In the genomic region with DNA sequence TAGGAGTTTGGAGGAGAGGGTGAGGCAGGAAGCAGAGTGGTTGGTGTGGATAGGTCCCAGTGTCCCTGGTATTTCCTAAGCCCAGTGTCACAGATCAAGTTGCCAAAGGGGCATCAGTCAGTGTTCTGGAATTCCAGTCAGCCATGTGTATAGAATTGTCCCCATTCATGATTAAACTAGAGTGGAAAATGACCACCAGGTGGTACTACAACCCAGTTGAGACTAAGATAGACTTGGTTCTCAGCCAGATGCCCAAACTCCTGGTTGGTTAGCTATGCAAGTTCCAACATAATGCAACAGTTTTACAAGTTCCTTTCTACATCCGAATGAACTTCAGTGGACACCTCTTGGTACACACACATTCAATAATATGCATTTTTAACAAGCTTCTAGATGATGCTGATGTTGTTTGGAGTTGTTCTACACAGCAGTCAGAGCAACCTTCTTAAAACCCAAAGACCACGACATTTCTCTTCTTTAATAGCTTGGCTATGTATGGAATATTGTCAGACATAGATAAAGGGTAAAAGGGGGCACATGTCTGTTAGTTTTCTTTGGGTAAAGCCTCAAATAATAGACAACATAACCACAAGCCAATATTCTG, we compare ENCODE assay signal across 8 cellular contexts. TPM values are rescaled to one million over a fixed set of nuclear protein-coding genes. Genes with fewer than 3 reads are reported as not detected.
DNase-seq lines count a peak whose midpoint lies in the region; ATAC-seq and TF ChIP-seq lines count a peak whose summit lies in the region.

No MANE protein-coding gene starts in this region.

- no CpG with 5 or more reads among the region's 2 CpGs for WGBS in mesenchymal stem cell

- no peak overlapping the region for H2AK5ac ChIP-seq in mesenchymal stem cell (ENCODE audit: low read length, severe bottlenecking)

- BruUV-seq in Calu3 (replicated peaks; lab: Mats Ljungman, UMichigan) (no TSS peak), Panc1 (replicated peaks; lab: Mats Ljungman, UMichigan) (no TSS peak)

- no peak overlapping the region for H3K23ac ChIP-seq in mesenchymal stem cell (ENCODE audit: low read length in 2 of 2)

- no peaks in the 10 kb centered on the region for H3K27me3 Mint-ChIP-seq in Calu3 (ENCODE audit: unreplicated experiment)

- H3K4me1 Mint-ChIP-seq in Calu3 (ENCODE audit: low read depth, unreplicated experiment) = peaks cover 9% of the 10 kb centered on the region

- TF ChIP-seq CTCF in Calu3 (IDR thresholded peaks at IDR 0.05; ENCODE audit: unreplicated experiment) (peak; percentile 82), LNCAP (IDR thresholded peaks at IDR 0.05) (peak; percentile 64), Panc1 (IDR thresholded peaks at IDR 0.05) (peak; percentile 85)

- no peaks in the 10 kb centered on the region for H3K9me3 Mint-ChIP-seq in Calu3 (ENCODE audit: low read depth, unreplicated experiment)

- H3K9ac ChIP-seq in mesenchymal stem cell (ENCODE audit: low read length) = no peak overlapping the region

- H3K27ac Mint-ChIP-seq in Calu3 (ENCODE audit: unreplicated experiment) = no peak overlapping the region

- H3K14ac ChIP-seq in mesenchymal stem cell (ENCODE audit: low read length in 2 of 2) = no peak overlapping the region

- H2BK5ac ChIP-seq in mesenchymal stem cell (ENCODE audit: low read depth, low read length, poor library complexity, severe bottlenecking) = no peak overlapping the region

- no peak overlapping the region for H2AFZ ChIP-seq in mesenchymal stem cell (ENCODE audit: low read depth, low read length)

- H4K8ac ChIP-seq in mesenchymal stem cell (ENCODE audit: low read length) = no peak overlapping the region

- H3K36me3 ChIP-seq in Panc1 (ENCODE audit: control insufficient read depth, insufficient read depth, low read length) (no peaks in the 10 kb centered on the region), mesenchymal stem cell (ENCODE audit: control insufficient read depth in 1 of 2, insufficient read depth in 2 of 2, low read depth in 1 of 2, low read length in 2 of 2) (no peaks in the 10 kb centered on the region)

- POLR2A ChIA-PET in Panc1 (lab: Charles Lee) = no interaction called here

- H3K9me3 ChIP-seq in Panc1 (ENCODE audit: control insufficient read depth, insufficient read depth, low read depth, low read length) (no peaks in the 10 kb centered on the region), mesenchymal stem cell (ENCODE audit: control insufficient read depth, low read length) (no peaks in the 10 kb centered on the region)

- DNase-seq in Calu3 (peak; percentile 85), Panc1 (ENCODE audit: low read depth, low spot score) (peak; percentile 87), mesenchymal stem cell (peak; percentile 79), UCSD-AML1 (lab: John Stamatoyannopoulos, UW; ENCODE audit: unreplicated experiment) (no peak)
- peak; percentile 15 for DNase-seq in effector CD4-positive, alpha-beta T cell

- H3K4me1 ChIP-seq in Panc1 (ENCODE audit: control insufficient read depth, insufficient read depth, low read length) (0 out of 2 replicates have a peak, but pooled peaks cover 3% of the 10 kb centered on the region), mesenchymal stem cell (ENCODE audit: control insufficient read depth, insufficient read depth, low read depth, low read length) (peaks cover 1% of the 10 kb centered on the region)

- H3K36me3 Mint-ChIP-seq in Calu3 (ENCODE audit: insufficient read depth, unreplicated experiment) = no peaks in the 10 kb centered on the region

- H2BK12ac ChIP-seq in mesenchymal stem cell (ENCODE audit: low read length in 2 of 2) = no peak overlapping the region

- no peak overlapping the region for H4K91ac ChIP-seq in mesenchymal stem cell (ENCODE audit: low read length)

- no peak overlapping the region for H3K27ac ChIP-seq in Panc1 (ENCODE audit: low read length)
- no peak overlapping the region for H3K27ac ChIP-seq in mesenchymal stem cell (ENCODE audit: low read length, poor library complexity, severe bottlenecking)

- H3K27me3 ChIP-seq in Panc1 (ENCODE audit: control insufficient read depth, insufficient read depth, low read length) = no peaks in the 10 kb centered on the region
- peaks cover 0 to 4% of the 10 kb centered on the region in 2 experiments for H3K27me3 ChIP-seq in mesenchymal stem cell (ENCODE audit: control insufficient read depth in 1 of 2, insufficient read depth in 1 of 2, low read length in 2 of 2)

- intact Hi-C loops in Calu3 (cut with micrococcal nuclease; ENCODE audit: unreplicated experiment) = loop anchor here (1.0 to 2.0 kb wide), 6 partner anchors 78 to 408 kb away; no protein-coding TSS in a partner anchor
- intact Hi-C loops in Panc1 (cut with micrococcal nuclease; ENCODE audit: unreplicated experiment) = loop anchor here (2.0 to 5.0 kb wide), 2 partner anchors 150 to 408 kb away; no protein-coding TSS in a partner anchor

- in situ Hi-C loops in Panc1 (cut with HindIII; ENCODE audit: low pct_unique_long_range_greater_than_20kb, low sequenced_read_pairs) = no loop called here

- no peak overlapping the region for H3K4me3 ChIP-seq in Panc1 (ENCODE audit: low read depth in 2 of 2, low read length in 2 of 2)
- H3K4me3 ChIP-seq in mesenchymal stem cell (ENCODE audit: insufficient read depth in 1 of 2, low read depth in 1 of 2, low read length in 2 of 2) = no peak overlapping the region

- ATAC-seq in GM18907 (IDR thresholded peaks at IDR 0.05; ENCODE audit: unreplicated experiment) = peak; percentile 81
- peak; percentile 95 for ATAC-seq in Panc1
- no peak for ATAC-seq in GM19324 (IDR thresholded peaks at IDR 0.05; ENCODE audit: low FRiP score, unreplicated experiment)

- no peak overlapping the region for H3K4ac ChIP-seq in mesenchymal stem cell (ENCODE audit: low read depth in 1 of 2, low read length in 2 of 2)

- H2BK120ac ChIP-seq in mesenchymal stem cell (ENCODE audit: low read depth, low read length) = no peak overlapping the region

- no peaks in the 10 kb centered on the region for H3K79me1 ChIP-seq in mesenchymal stem cell (replicated peaks; ENCODE audit: low read length, poor library complexity, severe bottlenecking)

- no peak overlapping the region for H3K4me3 Mint-ChIP-seq in Calu3 (ENCODE audit: low read depth, unreplicated experiment)

- CTCF ChIA-PET in Calu3 (lab: Charles Lee) (interaction anchor here (0.6 to 4.4 kb wide), 20 partner anchors 8 to 414 kb away, joined by 3 to 91 read pairs (median 4); a partner anchor contains a TSS), Panc1 (lab: Charles Lee) (interaction anchor here (0.6 to 0.8 kb wide), 3 partner anchors 169 to 408 kb away, joined by 3 to 4 read pairs (median 3); no protein-coding TSS in a partner anchor)

- no peak overlapping the region for H2BK15ac ChIP-seq in mesenchymal stem cell (ENCODE audit: low read depth, poor library complexity, severe bottlenecking)

- H3K18ac ChIP-seq in mesenchymal stem cell (ENCODE audit: low read depth in 1 of 2, low read length in 2 of 2) = no peak overlapping the region

- no peak overlapping the region for H3K4me2 ChIP-seq in mesenchymal stem cell (ENCODE audit: low read length, poor library complexity, severe bottlenecking)

RNA-seq across cellular contexts. Expression of a gene that starts 8.4 kb away (rescaled TPM):
- 58.1 and 70.5 TPM in 2 replicates for total RNA-seq in Calu3 (2022)
- total RNA-seq in Panc1 (2021; ENCODE audit: unreplicated experiment) = 38.6 TPM
- 13.4 TPM for polyA plus RNA-seq in Panc1 (2012; ENCODE audit: insufficient read length)
- polyA plus RNA-seq in mesenchymal stem cell (2013, experiment 1 of 2) = 10.0 TPM
- polyA plus RNA-seq in mesenchymal stem cell (2013, experiment 2 of 2) = 11.1 TPM

RNA-seq across cellular contexts. Expression of a gene that starts 9.3 kb away (rescaled TPM):
- total RNA-seq in Calu3 (2022) (155 and 165 TPM in 2 replicates), Panc1 (2021; ENCODE audit: unreplicated experiment) (36.1 TPM)
- 23.3 TPM for polyA plus RNA-seq in Panc1 (2012; ENCODE audit: insufficient read length)
- polyA plus RNA-seq in mesenchymal stem cell (2013, experiment 1 of 2) = 0.68 TPM
- 0.70 TPM for polyA plus RNA-seq in mesenchymal stem cell (2013, experiment 2 of 2)
